In the genomic region with DNA sequence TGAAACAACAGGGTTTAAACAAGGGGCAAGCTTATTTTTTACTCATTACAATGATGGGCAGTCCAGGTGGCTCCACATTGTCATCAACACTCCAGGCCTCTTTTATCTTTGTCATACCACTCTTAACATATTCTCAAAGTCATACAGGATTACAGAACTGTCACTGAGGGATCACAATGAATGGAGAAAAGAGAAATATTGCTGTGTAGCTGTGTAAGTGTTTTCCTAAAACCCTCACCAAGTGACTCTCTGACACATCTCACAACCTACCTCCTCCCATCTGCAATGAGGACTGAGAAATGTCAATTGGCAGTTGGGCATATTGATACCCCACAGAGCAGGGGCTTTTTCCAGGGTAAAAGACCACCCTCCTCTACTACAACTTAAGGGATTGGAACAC, we compare ENCODE assay signal across 17 cellular contexts.
"Had no signal": no experiment of that assay in that cellular context is flagged by ENCODE, and none has a peak within 500 bp of the region (broad histone marks: within the 10 kb centered on the region; RNA-seq: fewer than 3 reads in every experiment).

No MANE protein-coding gene starts in this region.

- H3K4me1 ChIP-seq: psoas muscle, sigmoid colon, spleen, stomach, testis had no signal

- H3K27ac ChIP-seq: psoas muscle, sigmoid colon, spleen, stomach, testis, VCaP had no signal

- H3K27ac Mint-ChIP-seq: activated naive CD8-positive, alpha-beta T cell treated with anti-CD3 and anti-CD28 coated beads, Interleukin-2, amount 50 U/mL, for 24 hours; activated T-helper 17 cell treated with anti-CD3 and anti-CD28 coated beads, Interleukin-2, amount 50 U/mL, for 72 hours; naive thymus-derived CD8-positive, alpha-beta T cell had no signal

- H3K4me1 Mint-ChIP-seq: activated naive CD8-positive, alpha-beta T cell treated with anti-CD3 and anti-CD28 coated beads, Interleukin-2, amount 50 U/mL, for 24 hours; activated T-helper 17 cell treated with anti-CD3 and anti-CD28 coated beads, Interleukin-2, amount 50 U/mL, for 72 hours had no signal

- H3K4me3 Mint-ChIP-seq: activated naive CD8-positive, alpha-beta T cell treated with anti-CD3 and anti-CD28 coated beads, Interleukin-2, amount 50 U/mL, for 24 hours; activated T-helper 17 cell treated with anti-CD3 and anti-CD28 coated beads, Interleukin-2, amount 50 U/mL, for 72 hours; naive thymus-derived CD8-positive, alpha-beta T cell had no signal

- H3K36me3 ChIP-seq: sigmoid colon, spleen, stomach had no signal

- H3K36me3 Mint-ChIP-seq: naive thymus-derived CD8-positive, alpha-beta T cell had no signal

- H3K4me3 ChIP-seq: psoas muscle, sigmoid colon, spleen, stomach, testis had no signal

- DNase-seq: activated CD4-positive, alpha-beta T cell treated with anti-CD3 and anti-CD28 coated beads, Interleukin-2, amount 50 U/mL, for 48 hours; activated naive CD4-positive, alpha-beta T cell treated with Interleukin-2 at 50 U/mL for 16 hours; activated naive CD8-positive, alpha-beta T cell treated with anti-CD3 and anti-CD28 coated beads, Interleukin-2, amount 50 U/mL, for 24 hours; aorta; cerebellar nuclear complex; effector CD8-positive, alpha-beta T cell; foreskin fibroblast; hypothalamus; kidney glomerular epithelial cell; naive thymus-derived CD8-positive, alpha-beta T cell; psoas muscle; sigmoid colon; spleen; stomach; testis had no signal

- ATAC-seq: activated naive CD8-positive, alpha-beta T cell treated with anti-CD3 and anti-CD28 coated beads, Interleukin-2, amount 50 U/mL, for 24 hours; activated T-helper 17 cell treated with anti-CD3 and anti-CD28 coated beads, Interleukin-2, amount 50 U/mL, for 72 hours; naive thymus-derived CD8-positive, alpha-beta T cell; psoas muscle had no signal

- H3K9me3 ChIP-seq: testis had no signal

- H3K27me3 ChIP-seq: sigmoid colon, spleen, stomach, testis had no signal
